9 cellular contexts compared by ENCODE assay signal in genomic region chr14:93369393-93370266, GRCh38. TPM values are rescaled to one million over a fixed set of nuclear protein-coding genes. Genes with fewer than 3 reads are reported as not detected.
DNase-seq lines count a peak whose midpoint lies in the region; ATAC-seq and TF ChIP-seq lines count a peak whose summit lies in the region.
"Had no signal": no experiment of that assay in that cellular context is flagged by ENCODE, and none has a peak within 500 bp of the region (broad histone marks: within the 10 kb centered on the region; RNA-seq: fewer than 3 reads in every experiment).

No MANE protein-coding gene starts in this region.

- in situ Hi-C loops in G401 (cut with HindIII; ENCODE audit: low sequenced_read_pairs) = no loop called here

- peak; percentile 40 for DNase-seq in globus pallidus (ENCODE audit: low spot score)
- no peak for DNase-seq in stimulated activated CD4-positive, alpha-beta T cell treated with anti-CD3 and anti-CD28 coated beads, Interleukin-12 subunit alpha, Interleukin-12 subunit beta, amount 100 ng/mL, for 4 hours
- no peak for DNase-seq in G401 (ENCODE audit: low spot score)
- DNase-seq in mesenteric fat pad (ENCODE audit: low spot score) = no peak

- peak; percentile 94 for ATAC-seq in GM18511 (IDR thresholded peaks at IDR 0.05; ENCODE audit: unreplicated experiment)
- ATAC-seq in GM21723 (IDR thresholded peaks at IDR 0.05; ENCODE audit: unreplicated experiment) = peak; percentile 92
- peak; percentile 94 for ATAC-seq in HG03571 (IDR thresholded peaks at IDR 0.05; ENCODE audit: unreplicated experiment)
- ATAC-seq in SK-N-SH treated with all-trans-retinoic acid at 6 μM for 48 hours = no peak

TF ChIP-seq in SK-N-SH treated with all-trans-retinoic acid at 6 μM for 48 hours, 23 proteins besides CTCF, POLR2A, EP300 and RAD21:
- no peak for TF ChIP-seq TOX (CRISPR knock-in tag; IDR thresholded peaks at IDR 0.05; ENCODE audit: borderline replicate concordance)
- TF ChIP-seq OSR1 (CRISPR knock-in tag; IDR thresholded peaks at IDR 0.05) = no peak
- TF ChIP-seq TSHZ2 (CRISPR knock-in tag; IDR thresholded peaks at IDR 0.05) = no peak
- TF ChIP-seq ZNF70 (CRISPR knock-in tag; IDR thresholded peaks at IDR 0.05) = no peak
- no peak for TF ChIP-seq ISL1 (CRISPR knock-in tag; IDR thresholded peaks at IDR 0.05)
- TF ChIP-seq CSRNP3 (CRISPR knock-in tag; IDR thresholded peaks at IDR 0.05) = no peak

RNA-seq across cellular contexts. Expression of gene COX8C, which starts 22.6 kb away (rescaled TPM):
- not detected in 2 replicates for total RNA-seq in G401 (2014; rRNA removed; shearing (Covaris generic))
- total RNA-seq in mesenteric fat pad = not detected
- total RNA-seq: progenitor cell of endocrine pancreas had no signal

RNA-seq across cellular contexts. Expression of gene BTBD7, which starts 36.8 kb away (rescaled TPM):
- 9.4 and 12.7 TPM in 2 replicates for total RNA-seq in G401 (2014; rRNA removed; shearing (Covaris generic))
- 29.6 TPM for total RNA-seq in mesenteric fat pad
